In genomic region chr17:75783803-75784472, GRCh38 we compare ENCODE assay signal across 8 cellular contexts. TPM values are rescaled to one million over a fixed set of nuclear protein-coding genes. Genes with fewer than 3 reads are reported as not detected.
A peak's percentile ranks its signal among the peaks of the same experiment; 100 is the strongest.
DNase-seq lines count a peak whose midpoint lies in the region; ATAC-seq and TF ChIP-seq lines count a peak whose summit lies in the region.

No MANE protein-coding gene starts in this region.

- peaks cover 3% of the 10 kb centered on the region for H3K27me3 Mint-ChIP-seq in activated CD8-positive, alpha-beta T cell treated with anti-CD3 and anti-CD28 coated beads, Interleukin-2, amount 10 ng/mL, durations not matched to agents 7 days and 5 days (ENCODE audit: low read depth)

- H3K4me1 ChIP-seq in gastrocnemius medialis = peaks cover 41 to 47% of the 10 kb centered on the region in 2 donors

- TF ChIP-seq CTCF in gastrocnemius medialis (IDR thresholded peaks at IDR 0.05 in 4 of 5, conservative IDR thresholded peaks at IDR 0.05 in 1 of 5) = no peak

- no peak for TF ChIP-seq POLR2A in gastrocnemius medialis (IDR thresholded peaks at IDR 0.05)

- peak overlapping the region; percentile 100 for H3K27ac Mint-ChIP-seq in activated CD8-positive, alpha-beta T cell treated with anti-CD3 and anti-CD28 coated beads, Interleukin-2, amount 10 ng/mL, durations not matched to agents 7 days and 5 days

- ATAC-seq in HG02642 (IDR thresholded peaks at IDR 0.05; ENCODE audit: poor library complexity, unreplicated experiment) (peak; percentile 0), left cardiac atrium (peak; percentile 0), gastrocnemius medialis (peak; percentile 1 to 6)
- ATAC-seq in activated CD8-positive, alpha-beta T cell treated with anti-CD3 and anti-CD28 coated beads, Interleukin-2, amount 10 ng/mL, durations not matched to agents 7 days and 5 days = peak; percentile 3

- H3K27me3 ChIP-seq in gastrocnemius medialis = no peaks in the 10 kb centered on the region

- no peaks in the 10 kb centered on the region for H3K9me3 ChIP-seq in gastrocnemius medialis

- in situ Hi-C loops in gastrocnemius medialis (cut with MboI; ENCODE audit: low sequenced_read_pairs in 4 of 4) = no loop called here

- peak overlapping the region; percentile 98 to 100 (median 100) for H3K27ac ChIP-seq in gastrocnemius medialis

- peaks cover 50% of the 10 kb centered on the region for H3K4me1 Mint-ChIP-seq in activated CD8-positive, alpha-beta T cell treated with anti-CD3 and anti-CD28 coated beads, Interleukin-2, amount 10 ng/mL, durations not matched to agents 7 days and 5 days (ENCODE audit: low read depth)

- H3K4me3 ChIP-seq in gastrocnemius medialis = peak overlapping the region; percentile 51 to 87 (median 86)

- peaks cover 0 to under 1% of the 10 kb centered on the region in 2 donors for H3K36me3 ChIP-seq in gastrocnemius medialis

- CTCF ChIA-PET in activated CD8-positive, alpha-beta T cell treated with anti-CD3 and anti-CD28 coated beads, Interleukin-2, amount 10 ng/mL, durations not matched to agents 7 days and 5 days (lab: Charles Lee) = interaction anchor here (1.1 to 5.1 kb wide), 30 partner anchors 8 to 513 kb away, joined by 3 to 33 read pairs (median 6); partner anchors contain the start of genes GALK1, MIF4GD, TRIM47 and WBP2

- peak overlapping the region; percentile 91 for H3K4me3 Mint-ChIP-seq in activated CD8-positive, alpha-beta T cell treated with anti-CD3 and anti-CD28 coated beads, Interleukin-2, amount 10 ng/mL, durations not matched to agents 7 days and 5 days

- H3K9me3 Mint-ChIP-seq in activated CD8-positive, alpha-beta T cell treated with anti-CD3 and anti-CD28 coated beads, Interleukin-2, amount 10 ng/mL, durations not matched to agents 7 days and 5 days (ENCODE audit: insufficient read depth) = no peaks in the 10 kb centered on the region

- DNase-seq in DMS79 (lab: John Stamatoyannopoulos, UW) = peak; percentile 63
- DNase-seq in activated CD8-positive, alpha-beta T cell treated with anti-CD3 and anti-CD28 coated beads, Interleukin-2, amount 10 ng/mL, durations not matched to agents 7 days and 5 days = peak; percentile 47
- peak; percentile 38 for DNase-seq in left cardiac atrium
- peak in 1 of 2 donors; percentile 66 for DNase-seq in gastrocnemius medialis
- DNase-seq in NCI-H1092 (lab: John Stamatoyannopoulos, UW) = no peak
- no peak for DNase-seq in SIG-M5 treated with dmso at 0.1 percent for 504 hours (lab: John Stamatoyannopoulos, UW; ENCODE audit: unreplicated experiment)
- no peak for DNase-seq in COLO829 (ENCODE audit: low spot score)

- POLR2A ChIA-PET in activated CD8-positive, alpha-beta T cell treated with anti-CD3 and anti-CD28 coated beads, Interleukin-2, amount 10 ng/mL, durations not matched to agents 7 days and 5 days (lab: Charles Lee) = interaction anchor here (0.6 to 16.0 kb wide), 22 partner anchors 8 to 484 kb away, joined by 3 to 183 read pairs (median 4); partner anchors contain the start of genes GALK1, MRPL38, RECQL5 and UNC13D

- peaks cover 31% of the 10 kb centered on the region for H3K36me3 Mint-ChIP-seq in activated CD8-positive, alpha-beta T cell treated with anti-CD3 and anti-CD28 coated beads, Interleukin-2, amount 10 ng/mL, durations not matched to agents 7 days and 5 days (ENCODE audit: low read depth)

- intact Hi-C loops in left cardiac atrium (cut with DNase I) (loop anchor here in 1 of 2 donors (2.0 kb wide), 1 partner anchor 71 kb away; the partner anchor contains the start of gene WBP2), gastrocnemius medialis (cut with DNase I; ENCODE audit: low total_unique reads) (loop anchor here (2.0 to 10.0 kb wide), 6 partner anchors 61 to 941 kb away; partner anchors contain the start of genes ACOX1, JMJD6, METTL23 and TEN1)

RNA-seq across cellular contexts. Expression of gene UNK, which starts 0.7 kb away (rescaled TPM):
- 10 to 100 TPM; 30.2 to 31.0 TPM for total RNA-seq in activated CD8-positive, alpha-beta T cell treated with anti-CD3 and anti-CD28 coated beads, Interleukin-2, amount 10 ng/mL, durations not matched to agents 7 days and 5 days
- total RNA-seq in left cardiac atrium (10 to 100 TPM; 15.8 to 17.8 TPM), gastrocnemius medialis (10 to 100 TPM; 10.4 to 19.2 (median 13.1) TPM)

RNA-seq across cellular contexts. Expression of gene GALK1, which starts 18.9 kb away (rescaled TPM):
- 10 to 100 TPM; 52.2 to 56.9 TPM for total RNA-seq in activated CD8-positive, alpha-beta T cell treated with anti-CD3 and anti-CD28 coated beads, Interleukin-2, amount 10 ng/mL, durations not matched to agents 7 days and 5 days
- total RNA-seq in left cardiac atrium (10 to 100 TPM; 22.0 to 22.9 TPM), gastrocnemius medialis (10 to 100 TPM in 2 of 4 donors, 1 to 10 TPM in 2; 8.7 to 18.3 (median 11.0) TPM)

Comparison
In these comparisons a context has a peak if more than half of its experiments do, and no peak if none do; other contexts are left out.
1. DNase-seq: peak in DMS79 (single experiment), activated CD8-positive, alpha-beta T cell treated with anti-CD3 and anti-CD28 coated beads, Interleukin-2, amount 10 ng/mL, durations not matched to agents 7 days and 5 days (single experiment) and left cardiac atrium (single experiment); none in NCI-H1092 (single experiment), SIG-M5 treated with dmso at 0.1 percent for 504 hours (single experiment) and COLO829 (single experiment).
2. Peak in every context shown above with its lines, with median percentiles within 50 percentile points of each other: ATAC-seq.